ENCODE assay signal across 1 cellular context in the genomic region with DNA sequence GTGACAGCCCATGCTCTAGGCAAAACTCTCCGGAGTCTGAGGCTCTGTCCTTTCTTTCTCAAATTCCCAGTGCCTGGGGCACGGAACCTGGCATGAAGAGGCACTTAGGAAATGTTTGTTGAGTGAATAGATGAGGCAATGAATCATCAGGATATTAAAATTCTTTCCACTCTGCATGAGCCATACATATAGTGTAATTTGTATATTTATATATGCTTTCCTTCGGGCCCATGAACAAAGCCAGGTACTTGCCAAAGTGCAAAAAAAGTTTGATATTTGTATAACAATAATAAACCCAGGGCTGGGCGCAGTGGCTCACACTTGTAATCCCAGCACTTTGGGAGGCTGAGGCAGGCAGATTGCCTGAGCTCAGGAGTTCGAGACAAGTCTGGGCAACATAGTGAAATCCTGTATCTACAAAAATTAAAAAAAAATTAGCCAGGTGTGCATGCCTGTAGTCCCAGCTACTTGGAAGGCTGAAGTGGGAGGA.
TF ChIP-seq lines count a peak whose summit lies in the region.

No MANE protein-coding gene starts in this region.

TF ChIP-seq in GM23338, 12 proteins besides CTCF, POLR2A, EP300 and RAD21 (continued from another document):
- TF ChIP-seq, protein P1, sequence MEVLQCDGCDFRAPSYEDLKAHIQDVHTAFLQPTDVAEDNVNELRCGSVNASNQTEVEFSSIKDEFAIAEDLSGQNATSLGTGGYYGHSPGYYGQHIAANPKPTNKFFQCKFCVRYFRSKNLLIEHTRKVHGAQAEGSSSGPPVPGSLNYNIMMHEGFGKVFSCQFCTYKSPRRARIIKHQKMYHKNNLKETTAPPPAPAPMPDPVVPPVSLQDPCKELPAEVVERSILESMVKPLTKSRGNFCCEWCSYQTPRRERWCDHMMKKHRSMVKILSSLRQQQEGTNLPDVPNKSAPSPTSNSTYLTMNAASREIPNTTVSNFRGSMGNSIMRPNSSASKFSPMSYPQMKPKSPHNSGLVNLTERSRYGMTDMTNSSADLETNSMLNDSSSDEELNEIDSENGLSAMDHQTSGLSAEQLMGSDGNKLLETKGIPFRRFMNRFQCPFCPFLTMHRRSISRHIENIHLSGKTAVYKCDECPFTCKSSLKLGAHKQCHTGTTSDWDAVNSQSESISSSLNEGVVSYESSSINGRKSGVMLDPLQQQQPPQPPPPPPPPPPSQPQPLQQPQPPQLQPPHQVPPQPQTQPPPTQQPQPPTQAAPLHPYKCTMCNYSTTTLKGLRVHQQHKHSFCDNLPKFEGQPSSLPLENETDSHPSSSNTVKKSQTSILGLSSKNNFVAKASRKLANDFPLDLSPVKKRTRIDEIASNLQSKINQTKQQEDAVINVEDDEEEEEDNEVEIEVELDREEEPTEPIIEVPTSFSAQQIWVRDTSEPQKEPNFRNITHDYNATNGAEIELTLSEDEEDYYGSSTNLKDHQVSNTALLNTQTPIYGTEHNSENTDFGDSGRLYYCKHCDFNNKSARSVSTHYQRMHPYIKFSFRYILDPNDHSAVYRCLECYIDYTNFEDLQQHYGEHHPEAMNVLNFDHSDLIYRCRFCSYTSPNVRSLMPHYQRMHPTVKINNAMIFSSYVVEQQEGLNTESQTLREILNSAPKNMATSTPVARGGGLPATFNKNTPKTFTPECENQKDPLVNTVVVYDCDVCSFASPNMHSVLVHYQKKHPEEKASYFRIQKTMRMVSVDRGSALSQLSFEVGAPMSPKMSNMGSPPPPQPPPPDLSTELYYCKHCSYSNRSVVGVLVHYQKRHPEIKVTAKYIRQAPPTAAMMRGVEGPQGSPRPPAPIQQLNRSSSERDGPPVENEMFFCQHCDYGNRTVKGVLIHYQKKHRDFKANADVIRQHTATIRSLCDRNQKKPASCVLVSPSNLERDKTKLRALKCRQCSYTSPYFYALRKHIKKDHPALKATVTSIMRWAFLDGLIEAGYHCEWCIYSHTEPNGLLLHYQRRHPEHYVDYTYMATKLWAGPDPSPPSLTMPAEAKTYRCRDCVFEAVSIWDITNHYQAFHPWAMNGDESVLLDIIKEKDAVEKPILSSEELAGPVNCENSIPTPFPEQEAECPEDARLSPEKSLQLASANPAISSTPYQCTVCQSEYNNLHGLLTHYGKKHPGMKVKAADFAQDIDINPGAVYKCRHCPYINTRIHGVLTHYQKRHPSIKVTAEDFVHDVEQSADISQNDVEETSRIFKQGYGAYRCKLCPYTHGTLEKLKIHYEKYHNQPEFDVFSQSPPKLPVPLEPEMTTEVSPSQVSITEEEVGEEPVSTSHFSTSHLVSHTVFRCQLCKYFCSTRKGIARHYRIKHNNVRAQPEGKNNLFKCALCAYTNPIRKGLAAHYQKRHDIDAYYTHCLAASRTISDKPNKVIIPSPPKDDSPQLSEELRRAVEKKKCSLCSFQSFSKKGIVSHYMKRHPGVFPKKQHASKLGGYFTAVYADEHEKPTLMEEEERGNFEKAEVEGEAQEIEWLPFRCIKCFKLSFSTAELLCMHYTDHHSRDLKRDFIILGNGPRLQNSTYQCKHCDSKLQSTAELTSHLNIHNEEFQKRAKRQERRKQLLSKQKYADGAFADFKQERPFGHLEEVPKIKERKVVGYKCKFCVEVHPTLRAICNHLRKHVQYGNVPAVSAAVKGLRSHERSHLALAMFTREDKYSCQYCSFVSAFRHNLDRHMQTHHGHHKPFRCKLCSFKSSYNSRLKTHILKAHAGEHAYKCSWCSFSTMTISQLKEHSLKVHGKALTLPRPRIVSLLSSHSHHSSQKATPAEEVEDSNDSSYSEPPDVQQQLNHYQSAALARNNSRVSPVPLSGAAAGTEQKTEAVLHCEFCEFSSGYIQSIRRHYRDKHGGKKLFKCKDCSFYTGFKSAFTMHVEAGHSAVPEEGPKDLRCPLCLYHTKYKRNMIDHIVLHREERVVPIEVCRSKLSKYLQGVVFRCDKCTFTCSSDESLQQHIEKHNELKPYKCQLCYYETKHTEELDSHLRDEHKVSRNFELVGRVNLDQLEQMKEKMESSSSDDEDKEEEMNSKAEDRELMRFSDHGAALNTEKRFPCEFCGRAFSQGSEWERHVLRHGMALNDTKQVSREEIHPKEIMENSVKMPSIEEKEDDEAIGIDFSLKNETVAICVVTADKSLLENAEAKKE (CRISPR knock-in tag; IDR thresholded peaks at IDR 0.05), result no peak
- TF ChIP-seq EZH2 (IDR thresholded peaks at IDR 0.05; ENCODE audit: low read depth, unreplicated experiment), result no peak
- TF ChIP-seq CREB1 (CRISPR knock-in tag; IDR thresholded peaks at IDR 0.05; ENCODE audit: low read depth), result no peak
